17 cellular contexts compared by ENCODE assay signal in genomic region chr19:13398182-13398581, GRCh38.
"Had no signal": no experiment of that assay in that cellular context is flagged by ENCODE, and none has a peak within 500 bp of the region (broad histone marks: within the 10 kb centered on the region; RNA-seq: fewer than 3 reads in every experiment).

No MANE protein-coding gene starts in this region.

- H3K9me3 ChIP-seq: adrenal gland had no signal

- H3K36me3 ChIP-seq: adrenal gland, lower lobe of right lung, sigmoid colon, tibial artery had no signal

- DNase-seq: activated CD4-positive, alpha-beta T cell treated with anti-CD3 and anti-CD28 coated beads, Interleukin-2, amount 50 U/mL, for 1 hour; activated CD4-positive, CD25-positive, alpha-beta regulatory T cell treated with anti-CD3 and anti-CD28 coated beads, Interleukin-2, amount 50 U/mL, for 72 hours; activated CD8-positive, alpha-beta memory T cell treated with anti-CD3 and anti-CD28 coated beads, Interleukin-2, amount 50 U/mL, for 48 hours; activated effector memory CD4-positive, alpha-beta T cell treated with Interleukin-2 at 50 U/mL for 16 hours; activated naive CD4-positive, alpha-beta T cell treated with anti-CD3 and anti-CD28 coated beads, Interleukin-2, amount 50 U/mL, for 16 hours; activated T-cell treated with anti-CD3 and anti-CD28 coated beads, Interleukin-2, amount 50 U/mL, for 48 hours; effector CD8-positive, alpha-beta T cell; lower lobe of right lung; midbrain; sigmoid colon; stimulated activated CD4-positive, alpha-beta T cell treated with anti-CD3 and anti-CD28 coated beads, Interleukin-1b, Interleukin-23, amount 100 ng/mL, for 48 hours; stimulated activated naive CD4-positive, alpha-beta T cell treated with Interleukin-2 at 50 U/mL for 16 hours; substantia nigra; T-helper 17 cell; tibial artery had no signal

- H3K27ac ChIP-seq: adrenal gland, lower lobe of right lung, sigmoid colon, tibial artery, VCaP had no signal

- ATAC-seq: lower lobe of right lung, T-helper 17 cell had no signal

- H3K4me3 ChIP-seq: adrenal gland, lower lobe of right lung, sigmoid colon, tibial artery had no signal

- H3K27me3 ChIP-seq: adrenal gland had no signal

- H3K4me1 ChIP-seq: adrenal gland, lower lobe of right lung, sigmoid colon had no signal
